In the genomic region with DNA sequence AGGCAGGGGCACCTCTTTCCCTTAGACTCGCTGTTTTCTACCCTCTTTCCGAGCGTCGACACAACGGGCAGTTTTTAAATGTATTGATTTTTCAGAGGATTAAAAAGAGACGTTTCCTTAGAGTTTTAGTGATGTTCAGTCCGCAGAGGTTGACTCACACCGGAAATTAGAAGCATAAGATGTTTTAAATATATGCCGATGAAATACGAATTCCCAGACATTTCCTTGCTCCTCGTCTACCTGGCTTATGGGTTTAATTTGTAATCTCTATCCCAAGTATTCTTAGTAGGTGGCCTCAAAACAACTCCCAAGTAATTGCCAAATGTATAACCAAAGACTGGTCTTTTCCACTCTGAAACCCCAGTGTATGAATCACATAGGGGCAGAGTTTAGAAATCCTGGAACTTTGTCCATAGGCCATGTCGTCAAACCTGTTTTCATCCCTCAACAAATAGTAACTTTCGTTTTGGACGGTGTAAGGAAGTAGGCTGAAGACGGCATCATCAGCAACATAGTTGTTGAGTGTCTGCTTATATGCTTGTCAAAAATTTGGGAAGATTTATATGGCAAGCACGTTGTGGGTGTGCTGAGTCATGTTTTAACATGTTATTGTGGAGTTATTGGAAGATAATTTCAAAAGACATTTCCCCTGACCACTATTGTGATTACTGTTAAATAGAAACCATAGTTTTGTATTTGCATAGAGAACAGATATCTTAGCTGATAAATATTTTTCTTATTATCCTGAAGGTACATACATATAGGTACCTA, we compare ENCODE assay signal across 8 cellular contexts. TPM values are rescaled to one million over a fixed set of nuclear protein-coding genes. Genes with fewer than 3 reads are reported as not detected.
A peak's percentile ranks its signal among the peaks of the same experiment; 100 is the strongest.
DNase-seq lines count a peak whose midpoint lies in the region; ATAC-seq, FAIRE-seq and TF ChIP-seq lines count a peak whose summit lies in the region.

No MANE protein-coding gene starts in this region.

- H4K20me1 ChIP-seq in MM.1S (ENCODE audit: insufficient read depth, low read length): no peaks in the 10 kb centered on the region

- H3K4me3 Mint-ChIP-seq in naive thymus-derived CD4-positive, alpha-beta T cell: peak overlapping the region; percentile 85 to 96 (median 93)

- no peak for TF ChIP-seq CTCF in A549 (IDR thresholded peaks at IDR 0.05)
- TF ChIP-seq CTCF in MM.1S (IDR thresholded peaks at IDR 0.05; ENCODE audit: low read length): no peak
- TF ChIP-seq CTCF in VCaP (conservative IDR thresholded peaks at IDR 0.05): no peak
- no peak for TF ChIP-seq CTCF in fibroblast of mammary gland (conservative IDR thresholded peaks at IDR 0.05; ENCODE audit: control insufficient read depth, insufficient read depth, low read depth, low read length)

- H3K27ac Mint-ChIP-seq in naive thymus-derived CD4-positive, alpha-beta T cell: peak overlapping the region; percentile 83 to 95 (median 93)

- H3F3A ChIP-seq in MM.1S (ENCODE audit: insufficient read depth, low read length): peaks cover 19% of the 10 kb centered on the region; the same call in 1 of the 2 replicates

- no peaks in the 10 kb centered on the region for H3K27me3 Mint-ChIP-seq in naive thymus-derived CD4-positive, alpha-beta T cell

- H3K9me3 Mint-ChIP-seq in naive thymus-derived CD4-positive, alpha-beta T cell: no peaks in the 10 kb centered on the region

- H3K9ac ChIP-seq in MM.1S (ENCODE audit: low read length): peak overlapping the region; percentile 93

- CTCF ChIA-PET in A549 (lab: Yijun Ruan, JAX): interaction anchor here (1.2 kb wide), 1 partner anchor 11 kb away, joined by 6 read pairs; no protein-coding TSS in a partner anchor
- CTCF ChIA-PET in naive thymus-derived CD4-positive, alpha-beta T cell (lab: Charles Lee): interaction anchor here (0.6 kb wide), 1 partner anchor 61 kb away, joined by 3 read pairs; no protein-coding TSS in a partner anchor

- POLR2A ChIA-PET in A549 (lab: Yijun Ruan, JAX): interaction anchor here (0.7 kb wide), 1 partner anchor 17 kb away, joined by 4 read pairs; no protein-coding TSS in a partner anchor
- POLR2A ChIA-PET in naive thymus-derived CD4-positive, alpha-beta T cell (lab: Charles Lee): interaction anchor here (1.1 to 1.3 kb wide), 2 partner anchors 49 to 191 kb away, joined by 4 to 5 read pairs; partner anchors contain the start of gene XPOT

- peaks cover 5% of the 10 kb centered on the region; the same call in 1 of the 2 replicates for H3K36me3 ChIP-seq in MM.1S (replicated peaks; ENCODE audit: insufficient read depth, low read length)
- peaks cover 0 to 6% (median 0%) of the 10 kb centered on the region in 3 experiments for H3K36me3 ChIP-seq in naive thymus-derived CD4-positive, alpha-beta T cell (ENCODE audit: control insufficient read depth in 2 of 3, insufficient read depth in 3 of 3, low read length in 3 of 3)

- TF ChIP-seq POLR2A in A549 (IDR thresholded peaks at IDR 0.05; ENCODE audit: low read length): no peak

- 2% methylated on average over 16 of the region's 16 CpGs for WGBS in A549 (ENCODE audit: missing lambda C conversion rate)

- intact Hi-C loops in naive thymus-derived CD4-positive, alpha-beta T cell (cut with micrococcal nuclease): loop anchor here (1.0 to 10.0 kb wide), 9 partner anchors 48 to 1848 kb away; partner anchors contain the start of genes GNS (in 2 of the 2), KICS2 (in 2 of the 2), XPOT (in 2 of the 2) and LEMD3 (in 1 of the 2)

- TF ChIP-seq RAD21 in A549 (conservative IDR thresholded peaks at IDR 0.05 in 1 of 2, IDR thresholded peaks at IDR 0.05 in 1 of 2): no peak

- peaks cover 63% of the 10 kb centered on the region for H3K79me2 ChIP-seq in MM.1S (ENCODE audit: low read length)

- H3K4me3 ChIP-seq in A549: peak overlapping the region; percentile 67
- H3K4me3 ChIP-seq in GM08714 (ENCODE audit: low read length): peak overlapping the region; percentile 98
- H3K4me3 ChIP-seq in MM.1S (ENCODE audit: low read length): peak overlapping the region; percentile 98
- H3K4me3 ChIP-seq in fibroblast of mammary gland (ENCODE audit: control insufficient read depth, low read depth, low read length): peak overlapping the region; percentile 86
- H3K4me3 ChIP-seq in naive thymus-derived CD4-positive, alpha-beta T cell (ENCODE audit: low read length): peak overlapping the region; percentile 61

- H3K4me1 Mint-ChIP-seq in naive thymus-derived CD4-positive, alpha-beta T cell: peaks cover 26 to 56% (median 47%) of the 10 kb centered on the region in 7 donors

- no peaks in the 10 kb centered on the region for H3K9me3 ChIP-seq in A549
- H3K9me3 ChIP-seq in MM.1S (replicated peaks; ENCODE audit: insufficient read depth, low read length): no peaks in the 10 kb centered on the region
- no peaks in the 10 kb centered on the region for H3K9me3 ChIP-seq in naive thymus-derived CD4-positive, alpha-beta T cell (ENCODE audit: control insufficient read depth in 2 of 3, low read length in 3 of 3)

- H3K4me2 ChIP-seq in A549: peak overlapping the region; percentile 84
- peak overlapping the region; percentile 66 for H3K4me2 ChIP-seq in MM.1S (ENCODE audit: low read depth, low read length)

- TF ChIP-seq EP300 in A549 (IDR thresholded peaks at IDR 0.05): no peak

- H3K9me2 ChIP-seq in MM.1S (replicated peaks; ENCODE audit: insufficient read depth, low read length): no peaks in the 10 kb centered on the region

- peak; percentile 46 to 72 for DNase-seq in A549 (ENCODE audit: low read depth in 1 of 2, low spot score in 1 of 2)
- peak; percentile 37 for DNase-seq in MM.1S
- DNase-seq in fibroblast of mammary gland (ENCODE audit: low read depth): peak; percentile 97
- peak in 3 of 9 donors; percentile 11 to 17 (median 12) for DNase-seq in naive thymus-derived CD4-positive, alpha-beta T cell
- no peak for DNase-seq in stimulated activated CD4-positive, alpha-beta T cell treated with anti-CD3 and anti-CD28 coated beads, Interleukin-2, amount 100 ng/mL, for 24 hours

- H3K4me1 ChIP-seq in A549: peaks cover 18% of the 10 kb centered on the region; the same call in 2 of the 3 replicates
- peaks cover 13% of the 10 kb centered on the region; the same call in 1 of the 2 replicates for H3K4me1 ChIP-seq in MM.1S (ENCODE audit: low read length)
- peaks cover 15 to 30% of the 10 kb centered on the region in 2 donors for H3K4me1 ChIP-seq in naive thymus-derived CD4-positive, alpha-beta T cell (ENCODE audit: control insufficient read depth in 2 of 2, insufficient read depth in 2 of 2, low read length in 2 of 2)

- H3K36me3 Mint-ChIP-seq in naive thymus-derived CD4-positive, alpha-beta T cell: peaks cover 0 to 13% (median 0%) of the 10 kb centered on the region in 5 donors

- FAIRE-seq in A549 (lab: Jason Lieb, UNC): no peak

- peak overlapping the region; percentile 96 to 97 for H3K27ac ChIP-seq in A549
- peak overlapping the region; percentile 46; the same call in 1 of the 2 replicates for H3K27ac ChIP-seq in MM.1S (ENCODE audit: low read length)
- peak overlapping the region; percentile 92 for H3K27ac ChIP-seq in VCaP
- H3K27ac ChIP-seq in naive thymus-derived CD4-positive, alpha-beta T cell (ENCODE audit: low read depth, low read length): peak overlapping the region; percentile 74

- H2AFZ ChIP-seq in MM.1S (ENCODE audit: low read length): peak overlapping the region; percentile 82

- H3K27me3 ChIP-seq in MM.1S (replicated peaks; ENCODE audit: insufficient read depth, low read length): no peaks in the 10 kb centered on the region
- H3K27me3 ChIP-seq in naive thymus-derived CD4-positive, alpha-beta T cell (ENCODE audit: control insufficient read depth in 2 of 2, insufficient read depth in 2 of 2, low read length in 2 of 2): no peaks in the 10 kb centered on the region

- ATAC-seq in A549 (peak; percentile 41 to 67; a peak in 4 of 6 replicates), HG03571 (IDR thresholded peaks at IDR 0.05; ENCODE audit: unreplicated experiment) (no peak)
- peak; percentile 51 for ATAC-seq in naive thymus-derived CD4-positive, alpha-beta T cell

TF ChIP-seq in A549, 52 proteins besides CTCF, POLR2A, EP300 and RAD21:
- no peak for TF ChIP-seq KDM5A (IDR thresholded peaks at IDR 0.05)
- TF ChIP-seq FOSL2 (IDR thresholded peaks at IDR 0.05): no peak
- TF ChIP-seq FOSL2 (CRISPR knock-in tag; IDR thresholded peaks at IDR 0.05): peak; percentile 61
- TF ChIP-seq MAFK (IDR thresholded peaks at IDR 0.05; ENCODE audit: partially characterized antibody): peak; percentile 95
- TF ChIP-seq NFE2L2 (conservative IDR thresholded peaks at IDR 0.05; ENCODE audit: low read length): peak; percentile 73
- 0 out of 2 replicates have a peak, but pooled peaks have one; percentile 37 for TF ChIP-seq HOXA7 (CRISPR knock-in tag; IDR thresholded peaks at IDR 0.05)
TF ChIP-seq in A549: peak in this region for 4.

RNA-seq across cellular contexts. Expression of gene TBK1, which starts 0.8 kb away (rescaled TPM):
- polyA plus RNA-seq in A549 (2011; rRNA removed) (34.6 and 52.5 TPM in 2 replicates), A549 (2017; fragmentation: RNase III; extraction: RNeasy Plus Mini Kit Qiagen cat#74134 plus additional on column Dnase treatment) (28.0 to 29.3 TPM (median 28.7 TPM) in 3 replicates)
- 8.1 and 8.3 TPM in 2 replicates for polyA plus RNA-seq in A549 (2012; cell fraction: cytosol; rRNA removed)
- 5.3 and 10.0 TPM in 2 replicates for polyA plus RNA-seq in A549 (2012; cell fraction: nucleus; rRNA removed)
- polyA minus RNA-seq in A549 (2011; rRNA and poly(A)+ RNA removed): 11.8 and 12.2 TPM in 2 replicates
- 10 to 100 TPM in 4 of 5 experiments, 1 to 10 TPM in 1; 9.0 to 34.0 (median 12.1) TPM for total RNA-seq in naive thymus-derived CD4-positive, alpha-beta T cell
- 1 to 10 TPM; 3.1 to 4.0 TPM for polyA plus RNA-seq in naive thymus-derived CD4-positive, alpha-beta T cell

RNA-seq across cellular contexts. Expression of gene XPOT, which starts 48.6 kb away (rescaled TPM):
- polyA plus RNA-seq in A549 (2011; rRNA removed) (206 and 229 TPM in 2 replicates), A549 (2017; fragmentation: RNase III; extraction: RNeasy Plus Mini Kit Qiagen cat#74134 plus additional on column Dnase treatment) (63.0 to 65.9 TPM (median 65.5 TPM) in 3 replicates)
- polyA plus RNA-seq in A549 (2012; cell fraction: cytosol; rRNA removed): 27.3 and 32.9 TPM in 2 replicates
- polyA plus RNA-seq in A549 (2012; cell fraction: nucleus; rRNA removed): 20.8 and 28.5 TPM in 2 replicates
- 83.5 and 89.5 TPM in 2 replicates for polyA minus RNA-seq in A549 (2011; rRNA and poly(A)+ RNA removed)
- total RNA-seq in naive thymus-derived CD4-positive, alpha-beta T cell: 100 to 1,000 TPM in 1 of 5 experiments, 10 to 100 TPM in 4; 46.6 to 118 (median 75.1) TPM
- 10 to 100 TPM; 24.8 to 34.1 TPM for polyA plus RNA-seq in naive thymus-derived CD4-positive, alpha-beta T cell

Comparison
In these comparisons a context has a peak if more than half of its experiments do, and no peak if none do; other contexts are left out.
1. DNase-seq: peak in A549 (2 of 2), MM.1S (single experiment) and fibroblast of mammary gland (single experiment); none in stimulated activated CD4-positive, alpha-beta T cell treated with anti-CD3 and anti-CD28 coated beads, Interleukin-2, amount 100 ng/mL, for 24 hours (0 of 2).
2. H3K27ac ChIP-seq: peak in every context shown above with its lines; median percentile 96 in A549; 92 in VCaP; 74 in naive thymus-derived CD4-positive, alpha-beta T cell; 46 in MM.1S.
3. Peak in every context shown above with its lines, with median percentiles within 50 percentile points of each other: H3K4me3 ChIP-seq.